ENCODE assay signal across 9 cellular contexts in the genomic region with DNA sequence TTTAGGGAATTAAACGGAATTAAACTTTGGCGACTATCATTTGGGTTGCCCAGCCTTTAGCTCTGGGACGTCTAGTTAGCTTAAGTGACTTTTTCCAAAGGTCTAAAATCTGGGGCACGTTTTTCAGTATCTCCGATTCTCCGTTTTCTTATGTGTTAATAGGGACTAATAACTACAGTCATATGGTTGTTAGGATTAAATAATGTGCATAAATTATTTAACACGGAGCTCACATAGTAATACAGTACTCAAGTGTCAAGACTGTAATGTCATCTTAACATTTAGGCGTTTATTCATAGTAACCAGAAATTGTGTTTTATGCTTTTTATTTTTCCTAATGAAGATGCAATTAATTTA. TPM values are rescaled to one million over a fixed set of nuclear protein-coding genes. Genes with fewer than 3 reads are reported as not detected.
DNase-seq lines count a peak whose midpoint lies in the region; ATAC-seq, FAIRE-seq and TF ChIP-seq lines count a peak whose summit lies in the region.
"Had no signal": no experiment of that assay in that cellular context is flagged by ENCODE, and none has a peak within 500 bp of the region (broad histone marks: within the 10 kb centered on the region; RNA-seq: fewer than 3 reads in every experiment).

No MANE protein-coding gene starts in this region.

- H3K9ac ChIP-seq in HUES48 (ENCODE audit: low read depth, low read length) (peak overlapping the region; percentile 58), neural progenitor cell (no peak overlapping the region)

- H3K79me2 ChIP-seq in neural progenitor cell (ENCODE audit: low read depth): peaks cover 45% of the 10 kb centered on the region

- peak overlapping the region; percentile 99 for H3K4me3 Mint-ChIP-seq in neural progenitor cell

- H3K4me2 ChIP-seq in neural progenitor cell: peak overlapping the region; percentile 83

- H3K36me3 ChIP-seq in HUES48 (ENCODE audit: control insufficient read depth, insufficient read depth, low read length) (peaks cover 36% of the 10 kb centered on the region), neural progenitor cell (peaks cover 17% of the 10 kb centered on the region)

- TF ChIP-seq CTCF in D721Med (IDR thresholded peaks at IDR 0.05; ENCODE audit: insufficient read depth, missing control alignments): no peak
- no peak for TF ChIP-seq CTCF in coronary artery (IDR thresholded peaks at IDR 0.05)
- no peak for TF ChIP-seq CTCF in neural progenitor cell (IDR thresholded peaks at IDR 0.05)

- H3K36me3 Mint-ChIP-seq in neural progenitor cell: peaks cover 6% of the 10 kb centered on the region

- H4K20me1 ChIP-seq in neural progenitor cell (ENCODE audit: low read depth): peaks cover 12% of the 10 kb centered on the region

- H3K4me1 Mint-ChIP-seq in neural progenitor cell: peaks cover 26% of the 10 kb centered on the region

- H3K9me3 Mint-ChIP-seq in neural progenitor cell: no peaks in the 10 kb centered on the region

- H3K4me1 ChIP-seq in HUES48 (ENCODE audit: control insufficient read depth, insufficient read depth, low read length) (0 out of 2 replicates have a peak, but pooled peaks cover 2% of the 10 kb centered on the region), neural progenitor cell (peaks cover 26% of the 10 kb centered on the region)

- H3F3A ChIP-seq in neural progenitor cell (ENCODE audit: low read depth): peaks cover 24% of the 10 kb centered on the region

- peak overlapping the region; percentile 83 for H2AFZ ChIP-seq in neural progenitor cell (replicated peaks)

- H3K9me3 ChIP-seq in HUES48 (ENCODE audit: control insufficient read depth, insufficient read depth, low read length): no peaks in the 10 kb centered on the region
- no peaks in the 10 kb centered on the region for H3K9me3 ChIP-seq in neural progenitor cell (ENCODE audit: low read depth)

- H3K27ac ChIP-seq in HUES48 (ENCODE audit: low read depth, low read length): peak overlapping the region; percentile 47
- peak overlapping the region; percentile 68 to 77 for H3K27ac ChIP-seq in coronary artery
- H3K27ac ChIP-seq in neural progenitor cell: no peak overlapping the region

- peak overlapping the region; percentile 93 for H3K27ac Mint-ChIP-seq in neural progenitor cell

- no peaks in the 10 kb centered on the region for H3K27me3 Mint-ChIP-seq in neural progenitor cell (ENCODE audit: insufficient read depth, low read depth)

- no peak for ATAC-seq in HG03095 (IDR thresholded peaks at IDR 0.05; ENCODE audit: unreplicated experiment)

- DNase-seq in D721Med (ENCODE audit: insufficient read length, low spot score): no peak
- no peak for DNase-seq in coronary artery (ENCODE audit: low spot score)
- no peak for DNase-seq in neural progenitor cell (ENCODE audit: low spot score)
- DNase-seq in NCI-H748 treated with DMSO at 0.1 percent for 48 hours (lab: John Stamatoyannopoulos, UW): no peak
- DNase-seq in AG08396 (ENCODE audit: low spot score): no peak
- DNase-seq in OCI-M1 (lab: John Stamatoyannopoulos, UW): no peak

- FAIRE-seq in D721Med (lab: Jason Lieb, UNC): peak; percentile 85

- no peaks in the 10 kb centered on the region for H3K27me3 ChIP-seq in HUES48 (ENCODE audit: control insufficient read depth, insufficient read depth, low read length)
- no peaks in the 10 kb centered on the region for H3K27me3 ChIP-seq in neural progenitor cell

- H3K4me3 ChIP-seq in HUES48 (ENCODE audit: low read depth, low read length): peak overlapping the region; percentile 99
- peak overlapping the region; percentile 73 for H3K4me3 ChIP-seq in coronary artery
- peak overlapping the region; percentile 92 for H3K4me3 ChIP-seq in neural progenitor cell

RNA-seq across cellular contexts. Expression of a gene that starts 0.5 kb away (rescaled TPM):
- 197 and 254 TPM in 2 replicates for total RNA-seq in neural progenitor cell (ENCODE audit: low replicate concordance)

RNA-seq across cellular contexts. Expression of a gene that starts 23.0 kb away (rescaled TPM):
- 74.3 and 115 TPM in 2 replicates for total RNA-seq in neural progenitor cell (ENCODE audit: low replicate concordance)

RNA-seq across cellular contexts. Expression of a gene that starts 46.1 kb away (rescaled TPM):
- 26.8 and 39.7 TPM in 2 replicates for total RNA-seq in neural progenitor cell (ENCODE audit: low replicate concordance)

RNA-seq across cellular contexts. Expression of a gene that starts 59.2 kb away (rescaled TPM):
- 0.06 TPM in 1 of 2 replicates, not detected in the other for total RNA-seq in neural progenitor cell (ENCODE audit: low replicate concordance)
- total RNA-seq: HT1080 had no signal
